ENCODE assay signal across 12 cellular contexts in genomic region chr6:116500969-116501433, GRCh38. TPM values are rescaled to one million over a fixed set of nuclear protein-coding genes. Genes with fewer than 3 reads are reported as not detected.
A peak's percentile ranks its signal among the peaks of the same experiment; 100 is the strongest.
DNase-seq lines count a peak whose midpoint lies in the region; ATAC-seq and TF ChIP-seq lines count a peak whose summit lies in the region.
"Had no signal": no experiment of that assay in that cellular context is flagged by ENCODE, and none has a peak within 500 bp of the region (broad histone marks: within the 10 kb centered on the region; RNA-seq: fewer than 3 reads in every experiment).

No MANE protein-coding gene starts in this region.

- no peaks in the 10 kb centered on the region for H3K36me3 Mint-ChIP-seq in activated CD8-positive, alpha-beta T cell treated with anti-CD3 and anti-CD28 coated beads for 36 hours (ENCODE audit: low read depth)
- H3K36me3 Mint-ChIP-seq in activated CD8-positive, alpha-beta T cell treated with anti-CD3 and anti-CD28 coated beads, Interleukin-2, amount 10 ng/mL, durations not matched to agents 7 days and 5 days (ENCODE audit: low read depth) = no peaks in the 10 kb centered on the region

- H3K36me3 ChIP-seq in brain microvascular endothelial cell (replicated peaks) (no peaks in the 10 kb centered on the region), parathyroid adenoma (ENCODE audit: control insufficient read depth, insufficient read depth, low read length) (no peaks in the 10 kb centered on the region)
- H3K36me3 ChIP-seq: neutrophil had no signal

- no peak overlapping the region for H3K4me2 ChIP-seq in parathyroid adenoma (ENCODE audit: low read length)

- H3K4me1 ChIP-seq in parathyroid adenoma = no peaks in the 10 kb centered on the region

- no peak for TF ChIP-seq CTCF in activated CD8-positive, alpha-beta T cell treated with anti-CD3 and anti-CD28 coated beads for 36 hours (IDR thresholded peaks at IDR 0.05)
- no peak for TF ChIP-seq CTCF in brain microvascular endothelial cell (IDR thresholded peaks at IDR 0.05; ENCODE audit: low read depth, low read length, missing control alignments)
- no peak for TF ChIP-seq CTCF in parathyroid adenoma (IDR thresholded peaks at IDR 0.05)

- H3K4me3 ChIP-seq in brain microvascular endothelial cell (ENCODE audit: low read depth, low read length) (no peak overlapping the region), parathyroid adenoma (ENCODE audit: low read depth, low read length) (no peak overlapping the region)

- POLR2A ChIA-PET in activated CD8-positive, alpha-beta T cell treated with anti-CD3 and anti-CD28 coated beads for 36 hours (lab: Charles Lee) = no interaction called here
- POLR2A ChIA-PET in activated CD8-positive, alpha-beta T cell treated with anti-CD3 and anti-CD28 coated beads, Interleukin-2, amount 10 ng/mL, durations not matched to agents 7 days and 5 days (lab: Charles Lee) = no interaction called here

- ATAC-seq in activated CD8-positive, alpha-beta T cell treated with anti-CD3 and anti-CD28 coated beads for 36 hours = no peak
- ATAC-seq in activated CD8-positive, alpha-beta T cell treated with anti-CD3 and anti-CD28 coated beads, Interleukin-2, amount 10 ng/mL, durations not matched to agents 7 days and 5 days = no peak
- no peak for ATAC-seq in GM21515 (IDR thresholded peaks at IDR 0.05; ENCODE audit: unreplicated experiment)
- no peak for ATAC-seq in GM19023 (IDR thresholded peaks at IDR 0.05; ENCODE audit: unreplicated experiment)
- ATAC-seq: activated T-cell treated with anti-CD3 and anti-CD28 coated beads, Interleukin-2, amount 50 U/mL, for 4 hours; left colon had no signal

- intact Hi-C loops in activated CD8-positive, alpha-beta T cell treated with anti-CD3 and anti-CD28 coated beads for 36 hours (cut with micrococcal nuclease) = no loop called here

- CTCF ChIA-PET in activated CD8-positive, alpha-beta T cell treated with anti-CD3 and anti-CD28 coated beads for 36 hours (lab: Charles Lee) = interaction anchor here (1.0 to 1.5 kb wide), 2 partner anchors 60 to 213 kb away, joined by 3 read pairs; no protein-coding TSS in a partner anchor
- CTCF ChIA-PET in activated CD8-positive, alpha-beta T cell treated with anti-CD3 and anti-CD28 coated beads, Interleukin-2, amount 10 ng/mL, durations not matched to agents 7 days and 5 days (lab: Charles Lee) = interaction anchor here (1.1 kb wide), 1 partner anchor 34 kb away, joined by 3 read pairs; no protein-coding TSS in a partner anchor

- in situ Hi-C loops in brain microvascular endothelial cell (cut with HindIII; ENCODE audit: low pct_ligation_motif_present, low sequenced_read_pairs) = no loop called here

- H3K27me3 ChIP-seq in brain microvascular endothelial cell (replicated peaks) (no peaks in the 10 kb centered on the region), parathyroid adenoma (ENCODE audit: control insufficient read depth, insufficient read depth, low read length) (no peaks in the 10 kb centered on the region)
- H3K27me3 ChIP-seq: neutrophil had no signal

- H3K9me3 Mint-ChIP-seq in activated CD8-positive, alpha-beta T cell treated with anti-CD3 and anti-CD28 coated beads for 36 hours = no peaks in the 10 kb centered on the region
- H3K9me3 Mint-ChIP-seq in activated CD8-positive, alpha-beta T cell treated with anti-CD3 and anti-CD28 coated beads, Interleukin-2, amount 10 ng/mL, durations not matched to agents 7 days and 5 days (ENCODE audit: insufficient read depth) = no peaks in the 10 kb centered on the region
- H3K9me3 Mint-ChIP-seq: activated T-cell treated with anti-CD3 and anti-CD28 coated beads, Interleukin-2, amount 50 U/mL, for 4 hours had no signal

- H3K27ac ChIP-seq in brain microvascular endothelial cell = no peak overlapping the region
- H3K27ac ChIP-seq in parathyroid adenoma = no peak overlapping the region
- H3K27ac ChIP-seq: neutrophil had no signal

- H2AFZ ChIP-seq in parathyroid adenoma = peak overlapping the region; percentile 47

- peak; percentile 16 for DNase-seq in activated CD8-positive, alpha-beta T cell treated with anti-CD3 and anti-CD28 coated beads for 36 hours
- DNase-seq in activated CD8-positive, alpha-beta T cell treated with anti-CD3 and anti-CD28 coated beads, Interleukin-2, amount 10 ng/mL, durations not matched to agents 7 days and 5 days = no peak
- DNase-seq in brain microvascular endothelial cell = peak; percentile 21
- DNase-seq: activated T-cell treated with anti-CD3 and anti-CD28 coated beads, Interleukin-2, amount 50 U/mL, for 4 hours; DND-41; NCI-H2171 treated with DMSO at 0.1 percent for 48 hours; RPMI8226 had no signal

- H3K4me3 Mint-ChIP-seq in activated CD8-positive, alpha-beta T cell treated with anti-CD3 and anti-CD28 coated beads for 36 hours = no peak overlapping the region
- H3K4me3 Mint-ChIP-seq in activated CD8-positive, alpha-beta T cell treated with anti-CD3 and anti-CD28 coated beads, Interleukin-2, amount 10 ng/mL, durations not matched to agents 7 days and 5 days = no peak overlapping the region
- H3K4me3 Mint-ChIP-seq: activated T-cell treated with anti-CD3 and anti-CD28 coated beads, Interleukin-2, amount 50 U/mL, for 4 hours had no signal

- H3K79me2 ChIP-seq in parathyroid adenoma = no peaks in the 10 kb centered on the region

- peaks cover 20% of the 10 kb centered on the region for H3K27me3 Mint-ChIP-seq in activated CD8-positive, alpha-beta T cell treated with anti-CD3 and anti-CD28 coated beads for 36 hours
- peaks cover 32% of the 10 kb centered on the region for H3K27me3 Mint-ChIP-seq in activated CD8-positive, alpha-beta T cell treated with anti-CD3 and anti-CD28 coated beads, Interleukin-2, amount 10 ng/mL, durations not matched to agents 7 days and 5 days (ENCODE audit: low read depth)

- no peaks in the 10 kb centered on the region for H3K9me3 ChIP-seq in parathyroid adenoma (ENCODE audit: control insufficient read depth, low read length)
- H3K9me3 ChIP-seq: neutrophil had no signal

- no peak overlapping the region for H3K9ac ChIP-seq in parathyroid adenoma

- H3K4me1 Mint-ChIP-seq in activated CD8-positive, alpha-beta T cell treated with anti-CD3 and anti-CD28 coated beads for 36 hours (ENCODE audit: low read depth) = no peaks in the 10 kb centered on the region
- no peaks in the 10 kb centered on the region for H3K4me1 Mint-ChIP-seq in activated CD8-positive, alpha-beta T cell treated with anti-CD3 and anti-CD28 coated beads, Interleukin-2, amount 10 ng/mL, durations not matched to agents 7 days and 5 days (ENCODE audit: low read depth)

- H3K27ac Mint-ChIP-seq in activated CD8-positive, alpha-beta T cell treated with anti-CD3 and anti-CD28 coated beads for 36 hours = no peak overlapping the region
- no peak overlapping the region for H3K27ac Mint-ChIP-seq in activated CD8-positive, alpha-beta T cell treated with anti-CD3 and anti-CD28 coated beads, Interleukin-2, amount 10 ng/mL, durations not matched to agents 7 days and 5 days

RNA-seq across cellular contexts. Expression of gene CALHM5, which starts 10.4 kb away (rescaled TPM):
- total RNA-seq in activated CD8-positive, alpha-beta T cell treated with anti-CD3 and anti-CD28 coated beads for 36 hours = not detected
- not detected for total RNA-seq in activated CD8-positive, alpha-beta T cell treated with anti-CD3 and anti-CD28 coated beads, Interleukin-2, amount 10 ng/mL, durations not matched to agents 7 days and 5 days
- total RNA-seq: activated T-cell treated with anti-CD3 and anti-CD28 coated beads, Interleukin-2, amount 50 U/mL, for 4 hours had no signal

RNA-seq across cellular contexts. Expression of gene CALHM6, which starts 39.8 kb away (rescaled TPM):
- 10 to 100 TPM; 10.9 to 11.3 TPM for total RNA-seq in activated CD8-positive, alpha-beta T cell treated with anti-CD3 and anti-CD28 coated beads for 36 hours
- total RNA-seq in activated CD8-positive, alpha-beta T cell treated with anti-CD3 and anti-CD28 coated beads, Interleukin-2, amount 10 ng/mL, durations not matched to agents 7 days and 5 days = 10 to 100 TPM; 19.3 to 20.6 TPM

RNA-seq across cellular contexts. Expression of gene TRAPPC3L, which starts 44.5 kb away (rescaled TPM):
- not detected for total RNA-seq in activated CD8-positive, alpha-beta T cell treated with anti-CD3 and anti-CD28 coated beads for 36 hours
- total RNA-seq in activated CD8-positive, alpha-beta T cell treated with anti-CD3 and anti-CD28 coated beads, Interleukin-2, amount 10 ng/mL, durations not matched to agents 7 days and 5 days = not detected
- total RNA-seq: activated T-cell treated with anti-CD3 and anti-CD28 coated beads, Interleukin-2, amount 50 U/mL, for 4 hours; left colon had no signal

RNA-seq across cellular contexts. Expression of gene CALHM4, which starts 52.5 kb away (rescaled TPM):
- total RNA-seq in activated CD8-positive, alpha-beta T cell treated with anti-CD3 and anti-CD28 coated beads for 36 hours = not detected
- total RNA-seq in activated CD8-positive, alpha-beta T cell treated with anti-CD3 and anti-CD28 coated beads, Interleukin-2, amount 10 ng/mL, durations not matched to agents 7 days and 5 days = not detected
- total RNA-seq: activated T-cell treated with anti-CD3 and anti-CD28 coated beads, Interleukin-2, amount 50 U/mL, for 4 hours; left colon had no signal
